ENCODE assay signal across 9 cellular contexts in the genomic region with DNA sequence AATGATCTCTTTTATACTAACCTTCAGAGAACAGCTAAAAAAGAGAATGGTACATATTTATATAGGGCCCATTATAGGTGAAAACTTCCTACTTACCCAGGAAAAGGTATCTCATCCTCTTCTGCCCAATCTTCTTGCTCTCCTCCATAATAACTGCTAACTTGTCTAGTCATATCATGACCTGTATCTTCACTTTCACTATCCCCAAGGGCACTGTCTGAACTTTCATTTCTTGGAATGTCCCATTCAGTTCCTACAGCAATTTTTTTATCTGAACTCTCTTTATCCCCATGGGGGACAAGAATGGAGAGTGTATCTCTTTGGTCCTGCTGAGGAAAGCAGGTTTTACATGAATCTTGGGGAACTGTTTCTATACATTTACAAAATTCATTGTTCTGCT. TPM values are rescaled to one million over a fixed set of nuclear protein-coding genes. Genes with fewer than 3 reads are reported as not detected.
DNase-seq lines count a peak whose midpoint lies in the region; ATAC-seq, FAIRE-seq and TF ChIP-seq lines count a peak whose summit lies in the region.
"Had no signal": no experiment of that assay in that cellular context is flagged by ENCODE, and none has a peak within 500 bp of the region (broad histone marks: within the 10 kb centered on the region; RNA-seq: fewer than 3 reads in every experiment).

No MANE protein-coding gene starts in this region.

- ATAC-seq in HG02571 (IDR thresholded peaks at IDR 0.05; ENCODE audit: unreplicated experiment) (peak; percentile 47), GM19023 (IDR thresholded peaks at IDR 0.05; ENCODE audit: unreplicated experiment) (no peak)

- no peak overlapping the region for H3K4me3 ChIP-seq in breast epithelium
- no peak overlapping the region for H3K4me3 ChIP-seq in neutrophil (ENCODE audit: low read depth in 1 of 2, low read length in 1 of 2)
- H3K4me3 ChIP-seq: skin epidermis had no signal

- H3K4me1 ChIP-seq in breast epithelium, result peaks cover 0 to 6% of the 10 kb centered on the region in 2 donors
- peaks cover 32 to 43% of the 10 kb centered on the region in 2 experiments for H3K4me1 ChIP-seq in neutrophil (ENCODE audit: control insufficient read depth in 1 of 2, insufficient read depth in 1 of 2, low read depth in 1 of 2, low read length in 1 of 2)

- H3K9me3 ChIP-seq in breast epithelium, result no peaks in the 10 kb centered on the region
- no peaks in the 10 kb centered on the region for H3K9me3 ChIP-seq in neutrophil

- H3K27me3 ChIP-seq in breast epithelium (no peaks in the 10 kb centered on the region), neutrophil (no peaks in the 10 kb centered on the region)

- H3K36me3 ChIP-seq in breast epithelium, result no peaks in the 10 kb centered on the region
- H3K36me3 ChIP-seq in neutrophil, result peaks cover 31% of the 10 kb centered on the region

- TF ChIP-seq CTCF in breast epithelium (IDR thresholded peaks at IDR 0.05) (no peak), neutrophil (IDR thresholded peaks at IDR 0.05) (no peak)

- DNase-seq in GM12891 (ENCODE audit: insufficient read length, low spot score) (no peak), breast epithelium (ENCODE audit: low spot score in 2 of 2) (no peak), OCI-M2 (lab: John Stamatoyannopoulos, UW; ENCODE audit: unreplicated experiment) (no peak), NAMALWA (ENCODE audit: low spot score) (no peak), T-helper 9 cell (no peak)

- FAIRE-seq in GM12891 (lab: Jason Lieb, UNC), result peak; percentile 50

- TF ChIP-seq POLR2A in GM12891 (IDR thresholded peaks at IDR 0.05; ENCODE audit: low read depth, low read length), result no peak
- no peak for TF ChIP-seq POLR2A in breast epithelium (IDR thresholded peaks at IDR 0.05)

- H3K27ac ChIP-seq in breast epithelium, result peak overlapping the region; percentile 85 to 87
- peak overlapping the region; percentile 78 for H3K27ac ChIP-seq in neutrophil

- intact Hi-C loops in breast epithelium (cut with DNase I; ENCODE audit: low total_unique reads), result no loop called here

TF ChIP-seq in GM12891, 5 proteins besides CTCF, POLR2A, EP300 and RAD21:
- TF ChIP-seq POLR2AphosphoS5 (IDR thresholded peaks at IDR 0.05; ENCODE audit: low read depth, low read length) (no peak), TAF1 (IDR thresholded peaks at IDR 0.05; ENCODE audit: low read depth, low read length) (no peak), SPI1 (IDR thresholded peaks at IDR 0.05; ENCODE audit: low read depth, low read length) (no peak), POU2F2 (IDR thresholded peaks at IDR 0.05; ENCODE audit: low read depth, low read length) (no peak), PAX5 (IDR thresholded peaks at IDR 0.05; ENCODE audit: insufficient read depth, low read length, severe bottlenecking) (no peak)

RNA-seq across cellular contexts. Expression of a gene that starts 36.4 kb away (rescaled TPM):
- 5.3 TPM for polyA plus RNA-seq in GM12891 (2012; ENCODE audit: low read depth, missing spikeins)
- 10 to 100 TPM; 21.8 to 56.3 (median 31.5) TPM for total RNA-seq in breast epithelium
